8 cellular contexts compared by ENCODE assay signal in genomic region chr1:76494807-76495206, GRCh38.
A peak's percentile ranks its signal among the peaks of the same experiment; 100 is the strongest.
DNase-seq lines count a peak whose midpoint lies in the region; ATAC-seq and TF ChIP-seq lines count a peak whose summit lies in the region.

No MANE protein-coding gene starts in this region.

- peaks cover 11% of the 10 kb centered on the region for H3K4me1 Mint-ChIP-seq in activated naive CD8-positive, alpha-beta T cell (ENCODE audit: low read depth)
- H3K4me1 Mint-ChIP-seq in mesothelial cell of epicardium = peaks cover 17% of the 10 kb centered on the region

- ATAC-seq in GM19043 (IDR thresholded peaks at IDR 0.05; ENCODE audit: low read depth, unreplicated experiment) = peak; percentile 79
- peak; percentile 77 for ATAC-seq in HG02981 (IDR thresholded peaks at IDR 0.05; ENCODE audit: unreplicated experiment)

- H3K4me3 ChIP-seq in GM12864 (ENCODE audit: low read depth, low read length) = no peak overlapping the region
- H3K4me3 ChIP-seq in WERI-Rb-1 (ENCODE audit: low read depth, low read length) = no peak overlapping the region

- no peaks in the 10 kb centered on the region for H3K9me3 ChIP-seq in WERI-Rb-1 (ENCODE audit: severe bottlenecking)

- CTCF ChIA-PET in HEK293T (lab: Yijun Ruan, JAX) = no interaction called here

- POLR2A ChIA-PET in HEK293T (lab: Yijun Ruan, JAX) = no interaction called here

- DNase-seq in GM12864 (ENCODE audit: low read depth) (peak; percentile 21), mesothelial cell of epicardium (ENCODE audit: low spot score in 2 of 2, unreplicated experiment in 2 of 2) (no peak), WERI-Rb-1 (no peak), SHP77 (lab: John Stamatoyannopoulos, UW) (no peak), HEK293T (ENCODE audit: extremely low spot score) (no peak)

- H3K27ac Mint-ChIP-seq in activated naive CD8-positive, alpha-beta T cell = peak overlapping the region; percentile 7
- no peak overlapping the region for H3K27ac Mint-ChIP-seq in mesothelial cell of epicardium

- H3K27ac ChIP-seq in WERI-Rb-1 = no peak overlapping the region

- no peaks in the 10 kb centered on the region for H3K27me3 ChIP-seq in WERI-Rb-1 (ENCODE audit: insufficient read depth, low read depth, severe bottlenecking)

- no peaks in the 10 kb centered on the region for H3K36me3 ChIP-seq in WERI-Rb-1

- H3K27me3 Mint-ChIP-seq in activated naive CD8-positive, alpha-beta T cell = no peaks in the 10 kb centered on the region
- H3K27me3 Mint-ChIP-seq in mesothelial cell of epicardium (ENCODE audit: low read depth) = no peaks in the 10 kb centered on the region

- no peaks in the 10 kb centered on the region for H3K36me3 Mint-ChIP-seq in activated naive CD8-positive, alpha-beta T cell
- H3K36me3 Mint-ChIP-seq in mesothelial cell of epicardium = no peaks in the 10 kb centered on the region

- no peak overlapping the region for H3K4me3 Mint-ChIP-seq in activated naive CD8-positive, alpha-beta T cell
- no peak overlapping the region for H3K4me3 Mint-ChIP-seq in mesothelial cell of epicardium

- H3K9me3 Mint-ChIP-seq in activated naive CD8-positive, alpha-beta T cell (ENCODE audit: low read depth) = no peaks in the 10 kb centered on the region
- no peaks in the 10 kb centered on the region for H3K9me3 Mint-ChIP-seq in mesothelial cell of epicardium

- TF ChIP-seq CTCF in GM12864 (IDR thresholded peaks at IDR 0.05; ENCODE audit: low read depth, low read length, missing control alignments) (no peak), mesothelial cell of epicardium (IDR thresholded peaks at IDR 0.05; ENCODE audit: unreplicated experiment) (no peak), WERI-Rb-1 (IDR thresholded peaks at IDR 0.05; ENCODE audit: low read depth, low read length) (no peak)

TF ChIP-seq in HEK293T, 16 proteins besides CTCF, POLR2A, EP300 and RAD21:
- TF ChIP-seq FOXM1 (IDR thresholded peaks at IDR 0.05; ENCODE audit: borderline replicate concordance) (no peak), NFRKB (IDR thresholded peaks at IDR 0.05) (no peak), CTBP1 (IDR thresholded peaks at IDR 0.05; ENCODE audit: borderline replicate concordance) (no peak), HDGF (IDR thresholded peaks at IDR 0.05; ENCODE audit: borderline replicate concordance) (no peak), SP1 (IDR thresholded peaks at IDR 0.05) (no peak), FOXA1 (IDR thresholded peaks at IDR 0.05) (no peak), SUZ12 (IDR thresholded peaks at IDR 0.05) (no peak), ARNT (IDR thresholded peaks at IDR 0.05) (no peak), PKNOX1 (IDR thresholded peaks at IDR 0.05) (no peak), LEF1 (IDR thresholded peaks at IDR 0.05; ENCODE audit: borderline replicate concordance) (no peak), FOXK2 (IDR thresholded peaks at IDR 0.05) (no peak), L3MBTL2 (conservative IDR thresholded peaks at IDR 0.05) (no peak), TARDBP (IDR thresholded peaks at IDR 0.05) (no peak), BHLHE40 (IDR thresholded peaks at IDR 0.05; ENCODE audit: borderline replicate concordance) (no peak), ZNF384 (IDR thresholded peaks at IDR 0.05) (no peak), ELF4 (IDR thresholded peaks at IDR 0.05) (no peak)
